In the genomic region with DNA sequence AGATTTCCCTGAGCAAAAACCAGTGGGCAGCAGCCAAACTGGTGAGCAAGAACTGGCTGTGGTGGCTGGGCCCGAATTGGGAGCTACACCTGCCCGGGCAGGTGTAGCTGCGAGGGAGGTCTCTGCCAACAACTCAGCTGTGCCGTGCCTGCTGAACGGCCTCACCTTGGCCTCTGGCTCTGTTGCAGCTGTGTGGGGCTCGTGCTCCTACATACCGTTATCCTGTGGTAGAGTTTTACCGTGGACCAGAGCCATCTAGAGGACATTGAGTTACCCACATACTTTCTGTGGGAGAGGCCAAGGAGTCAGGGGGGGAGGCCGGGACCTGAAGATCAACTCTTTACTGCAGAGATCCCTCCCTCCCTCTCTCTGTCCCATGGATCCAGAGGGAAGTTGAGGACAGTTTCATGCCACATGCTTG, we compare ENCODE assay signal across 8 cellular contexts. TPM values are rescaled to one million over a fixed set of nuclear protein-coding genes. Genes with fewer than 3 reads are reported as not detected.
DNase-seq lines count a peak whose midpoint lies in the region; ATAC-seq and TF ChIP-seq lines count a peak whose summit lies in the region.
"Had no signal": no experiment of that assay in that cellular context is flagged by ENCODE, and none has a peak within 500 bp of the region (broad histone marks: within the 10 kb centered on the region; RNA-seq: fewer than 3 reads in every experiment).

No MANE protein-coding gene starts in this region.

- H3K27ac ChIP-seq in spleen, result no peak overlapping the region

- no peak overlapping the region for H3K4me3 ChIP-seq in spleen

- peaks cover 0 to 20% (median 8%) of the 10 kb centered on the region in 6 donors for H3K4me1 ChIP-seq in spleen

- peak; percentile 55 for TF ChIP-seq CTCF in GM12872 (IDR thresholded peaks at IDR 0.05; ENCODE audit: insufficient read depth, low read depth, low read length)
- peak in 5 of 11 experiments; percentile 13 to 40 (median 22) for TF ChIP-seq CTCF in spleen (IDR thresholded peaks at IDR 0.05 in 8 of 11, conservative IDR thresholded peaks at IDR 0.05 in 3 of 11)

- peaks cover 22% of the 10 kb centered on the region for H3K4me1 Mint-ChIP-seq in activated CD4-positive, alpha-beta memory T cell treated with anti-CD3 and anti-CD28 coated beads for 36 hours (ENCODE audit: low read depth)
- H3K4me1 Mint-ChIP-seq in memory B cell, result peaks cover 14% of the 10 kb centered on the region

- no peaks in the 10 kb centered on the region for H3K36me3 Mint-ChIP-seq in activated CD4-positive, alpha-beta memory T cell treated with anti-CD3 and anti-CD28 coated beads for 36 hours
- no peaks in the 10 kb centered on the region for H3K36me3 Mint-ChIP-seq in memory B cell

- no peaks in the 10 kb centered on the region for H3K27me3 Mint-ChIP-seq in activated CD4-positive, alpha-beta memory T cell treated with anti-CD3 and anti-CD28 coated beads for 36 hours
- no peaks in the 10 kb centered on the region for H3K27me3 Mint-ChIP-seq in memory B cell

- no peaks in the 10 kb centered on the region for H3K9me3 Mint-ChIP-seq in activated CD4-positive, alpha-beta memory T cell treated with anti-CD3 and anti-CD28 coated beads for 36 hours
- no peaks in the 10 kb centered on the region for H3K9me3 Mint-ChIP-seq in memory B cell
- H3K9me3 Mint-ChIP-seq: T-helper 1 cell treated with Interleukin-12 subunit alpha and Interleukin-12 subunit beta and Interleukin-4 antibody, amounts not matched to agents 30 μg/mL and 1 μg/mL, for 36 hours had no signal

- no peak for TF ChIP-seq POLR2A in spleen (IDR thresholded peaks at IDR 0.05)

- intact Hi-C loops in activated CD4-positive, alpha-beta memory T cell treated with anti-CD3 and anti-CD28 coated beads for 36 hours (cut with micrococcal nuclease), result no loop called here
- intact Hi-C loops in spleen (cut with DNase I; ENCODE audit: low total_unique reads), result loop anchor here (5.0 kb wide), 1 partner anchor 172 kb away; no protein-coding TSS in a partner anchor

- H3K27me3 ChIP-seq in spleen (replicated peaks in 1 of 7), result no peaks in the 10 kb centered on the region

- CTCF ChIA-PET in activated CD4-positive, alpha-beta memory T cell treated with anti-CD3 and anti-CD28 coated beads for 36 hours (lab: Charles Lee), result interaction anchor here (0.8 to 2.3 kb wide), 3 partner anchors 8 to 177 kb away, joined by 3 to 7 read pairs (median 4); partner anchors contain the start of gene CLYBL

- no peak overlapping the region for H3K4me3 Mint-ChIP-seq in activated CD4-positive, alpha-beta memory T cell treated with anti-CD3 and anti-CD28 coated beads for 36 hours
- H3K4me3 Mint-ChIP-seq in memory B cell, result no peak overlapping the region
- H3K4me3 Mint-ChIP-seq: T-helper 1 cell treated with Interleukin-12 subunit alpha and Interleukin-12 subunit beta and Interleukin-4 antibody, amounts not matched to agents 30 μg/mL and 1 μg/mL, for 36 hours had no signal

- H3K27ac Mint-ChIP-seq in activated CD4-positive, alpha-beta memory T cell treated with anti-CD3 and anti-CD28 coated beads for 36 hours, result no peak overlapping the region
- no peak overlapping the region for H3K27ac Mint-ChIP-seq in memory B cell
- H3K27ac Mint-ChIP-seq: T-helper 1 cell treated with Interleukin-12 subunit alpha and Interleukin-12 subunit beta and Interleukin-4 antibody, amounts not matched to agents 30 μg/mL and 1 μg/mL, for 36 hours had no signal

- 26 to 53% (median 38%) methylated on average over 8 to 9 of the region's 9 CpGs for WGBS in spleen, 5 donors

- ATAC-seq in GM21515 (IDR thresholded peaks at IDR 0.05; ENCODE audit: unreplicated experiment), result peak; percentile 68
- peak; percentile 94 for ATAC-seq in memory B cell (ENCODE audit: low read depth)

- H3K36me3 ChIP-seq in spleen, result no peaks in the 10 kb centered on the region

- DNase-seq in LHCN-M2 (ENCODE audit: low read depth), result peak; percentile 36
- DNase-seq in activated CD4-positive, alpha-beta memory T cell treated with anti-CD3 and anti-CD28 coated beads for 36 hours, result peak; percentile 32
- peak in 1 of 2 donors; percentile 14 for DNase-seq in memory B cell (ENCODE audit: low spot score in 2 of 2)
- no peak for DNase-seq in iPS-NIHi11 (ENCODE audit: low spot score)
- no peak for DNase-seq in spleen

- H3K9me3 ChIP-seq in spleen, result no peaks in the 10 kb centered on the region

- POLR2A ChIA-PET in activated CD4-positive, alpha-beta memory T cell treated with anti-CD3 and anti-CD28 coated beads for 36 hours (lab: Charles Lee), result no interaction called here

RNA-seq across cellular contexts. Expression of gene CLYBL, which starts 8.0 kb away (rescaled TPM):
- 0.29 and 1.8 TPM in 2 replicates for total RNA-seq in LHCN-M2 (2014; rRNA removed)
- polyA plus RNA-seq in LHCN-M2 (2012), result 0.73 TPM
- total RNA-seq in activated CD4-positive, alpha-beta memory T cell treated with anti-CD3 and anti-CD28 coated beads for 36 hours, result 1 to 10 TPM; 5.4 TPM
- total RNA-seq in spleen, result 10 to 100 TPM in 3 of 7 donors, 1 to 10 TPM in 4; 4.7 to 13.8 (median 8.9) TPM
- polyA plus RNA-seq in spleen, result 10 to 100 TPM in 1 of 3 donors, 1 to 10 TPM in 2; 6.9 to 11.3 (median 9.5) TPM

Comparison
In these comparisons a context has a peak if more than half of its experiments do, and no peak if none do; other contexts are left out.
1. DNase-seq: peak in LHCN-M2 (single experiment) and activated CD4-positive, alpha-beta memory T cell treated with anti-CD3 and anti-CD28 coated beads for 36 hours (single experiment); none in iPS-NIHi11 (single experiment) and spleen (single experiment).